Comparison of ENCODE assay signal across 8 cellular contexts in the genomic region with DNA sequence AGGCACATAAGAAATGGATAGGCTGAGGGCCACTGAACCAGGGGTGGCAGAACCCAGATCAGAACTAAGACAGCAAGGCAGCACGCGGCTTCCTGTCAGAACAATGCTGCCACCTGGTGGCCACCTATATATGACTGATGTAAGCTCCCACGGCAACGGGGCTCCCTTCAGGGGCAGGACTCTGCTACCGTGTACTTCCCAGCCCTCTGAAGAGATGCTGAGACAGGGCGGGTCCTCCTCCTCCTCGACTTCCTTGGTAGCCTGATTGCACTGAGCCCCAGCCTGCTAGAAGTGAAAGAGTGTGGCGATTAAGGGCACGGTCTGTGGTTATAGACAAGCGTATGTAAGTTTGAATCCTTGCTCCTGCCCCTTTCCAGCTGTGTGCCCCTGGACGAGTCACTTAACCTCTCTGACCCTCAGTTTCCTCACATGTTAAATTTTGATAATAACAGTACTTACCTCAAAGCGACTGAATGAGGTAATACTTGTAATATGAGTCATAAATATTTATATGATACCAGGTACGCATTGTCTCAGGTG. TPM values are rescaled to one million over a fixed set of nuclear protein-coding genes. Genes with fewer than 3 reads are reported as not detected.
A peak's percentile ranks its signal among the peaks of the same experiment; 100 is the strongest.
DNase-seq lines count a peak whose midpoint lies in the region; ATAC-seq and TF ChIP-seq lines count a peak whose summit lies in the region.

No MANE protein-coding gene starts in this region.

- DNase-seq in NB4 (ENCODE audit: low read depth) (peak; percentile 88), SK-N-DZ (ENCODE audit: low spot score) (peak; percentile 87), glutamatergic neuron (peak; percentile 91), posterior vena cava (ENCODE audit: low spot score) (peak; percentile 95), ureter (ENCODE audit: low spot score) (peak; percentile 90)
- DNase-seq in activated naive CD4-positive, alpha-beta T cell treated with Interleukin-2 at 50 U/mL for 16 hours = peak; percentile 91

- H3K27me3 Mint-ChIP-seq in glutamatergic neuron (ENCODE audit: unreplicated experiment) = peaks cover 3% of the 10 kb centered on the region

- H3K4me3 Mint-ChIP-seq in glutamatergic neuron (ENCODE audit: unreplicated experiment) = no peak overlapping the region

- no peak overlapping the region for H3K27ac Mint-ChIP-seq in glutamatergic neuron (ENCODE audit: unreplicated experiment)

- intact Hi-C loops in posterior vena cava (cut with DNase I) = loop anchor here in 1 of 2 donors (10.0 kb wide), 1 partner anchor 171 kb away; no protein-coding TSS in a partner anchor

- no peaks in the 10 kb centered on the region for H3K36me3 Mint-ChIP-seq in glutamatergic neuron (ENCODE audit: unreplicated experiment)

- no peaks in the 10 kb centered on the region for H3K9me3 Mint-ChIP-seq in glutamatergic neuron (ENCODE audit: unreplicated experiment)

- TF ChIP-seq POLR2A in NB4 (IDR thresholded peaks at IDR 0.05; ENCODE audit: extremely low read depth, insufficient read length) = no peak

- H3K4me1 Mint-ChIP-seq in glutamatergic neuron (ENCODE audit: low read depth, unreplicated experiment) = no peaks in the 10 kb centered on the region

- peak; percentile 87 for ATAC-seq in HG02571 (IDR thresholded peaks at IDR 0.05; ENCODE audit: unreplicated experiment)

- TF ChIP-seq CTCF in GM12872 (IDR thresholded peaks at IDR 0.05; ENCODE audit: insufficient read depth, low read depth, low read length) (peak; percentile 89), NB4 (IDR thresholded peaks at IDR 0.05; ENCODE audit: low read depth, low read length) (peak; percentile 65), glutamatergic neuron (IDR thresholded peaks at IDR 0.05; ENCODE audit: partially characterized antibody, unreplicated experiment) (peak; percentile 91)

- H3K4me3 ChIP-seq in NB4 (ENCODE audit: low read depth, low read length) = no peak overlapping the region

RNA-seq across cellular contexts. Expression of a gene that starts 13.3 kb away (rescaled TPM):
- polyA plus RNA-seq in SK-N-DZ (2014; cell fraction: cytosol; rRNA removed) = 5,679 and 6,004 TPM in 2 replicates
- polyA plus RNA-seq in SK-N-DZ (2014; cell fraction: nucleus; rRNA removed) = 3,074 and 3,420 TPM in 2 replicates
- 1,465 TPM for total RNA-seq in glutamatergic neuron (ENCODE audit: unreplicated experiment)
- total RNA-seq in posterior vena cava = 1,000 to 10,000 TPM; 1,337 to 1,411 TPM
- 2,344 TPM for total RNA-seq in ureter

RNA-seq across cellular contexts. Expression of a gene that starts 23.5 kb away (rescaled TPM):
- polyA plus RNA-seq in SK-N-DZ (2014; cell fraction: cytosol; rRNA removed) = 28.0 and 54.1 TPM in 2 replicates
- polyA plus RNA-seq in SK-N-DZ (2014; cell fraction: nucleus; rRNA removed) = 6.8 and 10.0 TPM in 2 replicates
- total RNA-seq in glutamatergic neuron (ENCODE audit: unreplicated experiment) (3.1 TPM), posterior vena cava (100 to 1,000 TPM; 279 to 566 TPM), ureter (1,068 TPM)

Comparison
In these comparisons a context has a peak if more than half of its experiments do, and no peak if none do; other contexts are left out.
1. RNA of a gene that starts 23.5 kb away (total RNA-seq): 1,068 TPM in ureter (single experiment) and 279 to 566 TPM in posterior vena cava; 3.1 TPM in glutamatergic neuron (single experiment); every median in the first group is over 10 times any median in the second.
2. Peak in every context shown above with its lines, with median percentiles within 50 percentile points of each other: CTCF ChIP-seq and DNase-seq.